ENCODE assay signal across 30 cellular contexts in genomic region chr15:100614918-100615317, GRCh38.
"Had no signal": no experiment of that assay in that cellular context is flagged by ENCODE, and none has a peak within 500 bp of the region (broad histone marks: within the 10 kb centered on the region; RNA-seq: fewer than 3 reads in every experiment).

No MANE protein-coding gene starts in this region.

- H3K4me3 Mint-ChIP-seq: activated B cell treated with CpG ODN at 0.5 μM for 24 hours; activated CD8-positive, alpha-beta T cell treated with anti-CD3 and anti-CD28 coated beads for 36 hours; activated naive CD8-positive, alpha-beta T cell; activated T-cell treated with anti-CD3 and anti-CD28 coated beads, Interleukin-2, amount 50 U/mL, for 4 hours; activated T-helper 17 cell treated with anti-CD3 and anti-CD28 coated beads, Interleukin-2, amount 50 U/mL, for 72 hours; dendritic cell treated with granulocyte-macrophage colony-stimulating factor and Interleukin-4, amounts not matched to agents 40 ng/mL and 50 ng/mL, for 4 days; endodermal cell; T-helper 17 cell; T-helper 2 cell treated with Interferon-gamma antibody and Interleukin-4, amounts not matched to agents 5 μg/mL and 100 μg/mL, for 36 hours had no signal

- H3K27me3 ChIP-seq: brain microvascular endothelial cell, dorsolateral prefrontal cortex had no signal

- H3K4me3 ChIP-seq: coronary artery, dorsolateral prefrontal cortex had no signal

- H3K9me3 Mint-ChIP-seq: activated B cell treated with CpG ODN at 0.5 μM for 24 hours; activated CD8-positive, alpha-beta T cell treated with anti-CD3 and anti-CD28 coated beads for 36 hours; activated T-cell treated with anti-CD3 and anti-CD28 coated beads, Interleukin-2, amount 50 U/mL, for 4 hours; activated T-helper 17 cell treated with anti-CD3 and anti-CD28 coated beads, Interleukin-2, amount 50 U/mL, for 72 hours; dendritic cell treated with granulocyte-macrophage colony-stimulating factor and Interleukin-4, amounts not matched to agents 40 ng/mL and 50 ng/mL, for 4 days; endodermal cell; T-helper 2 cell treated with Interferon-gamma antibody and Interleukin-4, amounts not matched to agents 5 μg/mL and 100 μg/mL, for 36 hours had no signal

- ATAC-seq: activated CD4-positive, CD25-positive, alpha-beta regulatory T cell treated with anti-CD3 and anti-CD28 coated beads, Interleukin-2, amount 50 U/mL, for 24 hours; activated CD8-positive, alpha-beta T cell treated with anti-CD3 and anti-CD28 coated beads for 36 hours; activated T-cell treated with anti-CD3 and anti-CD28 coated beads, Interleukin-2, amount 50 U/mL, for 4 hours; activated T-helper 17 cell treated with anti-CD3 and anti-CD28 coated beads, Interleukin-2, amount 50 U/mL, for 72 hours; esophagus mucosa; T-helper 17 cell had no signal

- H3K27ac Mint-ChIP-seq: activated B cell treated with CpG ODN at 0.5 μM for 24 hours; activated CD8-positive, alpha-beta T cell treated with anti-CD3 and anti-CD28 coated beads for 36 hours; activated naive CD8-positive, alpha-beta T cell; activated T-helper 17 cell treated with anti-CD3 and anti-CD28 coated beads, Interleukin-2, amount 50 U/mL, for 72 hours; dendritic cell treated with granulocyte-macrophage colony-stimulating factor and Interleukin-4, amounts not matched to agents 40 ng/mL and 50 ng/mL, for 4 days; endodermal cell; T-helper 17 cell; T-helper 2 cell treated with Interferon-gamma antibody and Interleukin-4, amounts not matched to agents 5 μg/mL and 100 μg/mL, for 36 hours had no signal

- DNase-seq: activated B cell treated with CpG ODN at 0.5 μM for 24 hours; activated CD4-positive, alpha-beta T cell treated with anti-CD3 and anti-CD28 coated beads for 48 hours; activated CD4-positive, alpha-beta T cell treated with anti-CD3 and anti-CD28 coated beads, Interleukin-2, amount 50 U/mL, for 1 hour; activated CD4-positive, alpha-beta T cell treated with anti-CD3 and anti-CD28 coated beads, Interleukin-2, amount 50 U/mL, for 48 hours; activated CD8-positive, alpha-beta memory T cell treated with anti-CD3 and anti-CD28 coated beads for 24 hours; activated CD8-positive, alpha-beta T cell treated with anti-CD3 and anti-CD28 coated beads for 36 hours; activated effector memory CD4-positive, alpha-beta T cell treated with Interleukin-2 at 50 U/mL for 16 hours; activated gamma-delta T cell treated with Interleukin-2 at 50 U/mL for 16 hours; activated naive CD4-positive, alpha-beta T cell treated with anti-CD3 and anti-CD28 coated beads, Interleukin-2, amount 50 U/mL, for 16 hours; activated naive CD4-positive, alpha-beta T cell treated with Interleukin-2 at 50 U/mL for 16 hours; activated T-cell treated with anti-CD3 and anti-CD28 coated beads, Interleukin-2, amount 50 U/mL, for 4 hours; amniotic stem cell; anterior cingulate cortex; brain microvascular endothelial cell; caudate nucleus; dorsolateral prefrontal cortex; effector memory CD4-positive, alpha-beta T cell; endodermal cell; foreskin fibroblast; T-helper 1 cell; T-helper 17 cell; T1000; WERI-Rb-1 had no signal

- H3K27ac ChIP-seq: brain microvascular endothelial cell, coronary artery, dorsolateral prefrontal cortex, WERI-Rb-1 had no signal

- H3K27me3 Mint-ChIP-seq: activated B cell treated with CpG ODN at 0.5 μM for 24 hours; activated CD8-positive, alpha-beta T cell treated with anti-CD3 and anti-CD28 coated beads for 36 hours; activated naive CD8-positive, alpha-beta T cell; activated T-helper 17 cell treated with anti-CD3 and anti-CD28 coated beads, Interleukin-2, amount 50 U/mL, for 72 hours; dendritic cell treated with granulocyte-macrophage colony-stimulating factor and Interleukin-4, amounts not matched to agents 40 ng/mL and 50 ng/mL, for 4 days; T-helper 17 cell had no signal

- H3K4me1 Mint-ChIP-seq: endodermal cell had no signal
